Comparison of ENCODE assay signal across 1 cellular context in genomic region chr13:27018882-27019281, GRCh38.
TF ChIP-seq lines count a peak whose summit lies in the region.

No MANE protein-coding gene starts in this region.

TF ChIP-seq in HepG2, 621 proteins besides CTCF, POLR2A, EP300 and RAD21 (continued from another document):
- peak; percentile 72; the same call in 1 of the 2 replicates for TF ChIP-seq ZNF281 (CRISPR knock-in tag; IDR thresholded peaks at IDR 0.05; ENCODE audit: borderline replicate concordance)
- TF ChIP-seq CBX1 (IDR thresholded peaks at IDR 0.05; ENCODE audit: low read depth): no peak
